ENCODE assay signal across 17 cellular contexts in genomic region chr12:119642986-119643385, GRCh38. TPM values are rescaled to one million over a fixed set of nuclear protein-coding genes. Genes with fewer than 3 reads are reported as not detected.
DNase-seq lines count a peak whose midpoint lies in the region; ATAC-seq and TF ChIP-seq lines count a peak whose summit lies in the region.
"Had no signal": no experiment of that assay in that cellular context is flagged by ENCODE, and none has a peak within 500 bp of the region (broad histone marks: within the 10 kb centered on the region; RNA-seq: fewer than 3 reads in every experiment).

No MANE protein-coding gene starts in this region.

- CTCF ChIA-PET in AG04450 (lab: Charles Lee) (interaction anchor here (0.6 to 1.3 kb wide), 2 partner anchors 9 to 35 kb away, joined by 4 read pairs; no protein-coding TSS in a partner anchor), Panc1 (lab: Charles Lee) (interaction anchor here (0.6 kb wide), 1 partner anchor 697 kb away, joined by 4 read pairs; no protein-coding TSS in a partner anchor)

- H3K4me3 ChIP-seq in AG04450 (ENCODE audit: low read depth, low read length), result no peak overlapping the region
- no peak overlapping the region for H3K4me3 ChIP-seq in Panc1 (ENCODE audit: low read depth in 2 of 2, low read length in 2 of 2)
- H3K4me3 ChIP-seq: BLaER1 treated with 17β-estradiol and CSF1 and Interleukin-3, amounts not matched to agents 10 nM and 100 nM; HAP-1; left ventricle myocardium inferior; Peyer's patch had no signal

- no peaks in the 10 kb centered on the region for H3K9me3 ChIP-seq in AG04450 (ENCODE audit: control insufficient read depth, insufficient read depth, low read length)
- H3K9me3 ChIP-seq in Panc1 (ENCODE audit: control insufficient read depth, insufficient read depth, low read depth, low read length), result no peaks in the 10 kb centered on the region
- H3K9me3 ChIP-seq: HAP-1, Peyer's patch had no signal

- no TSS peak for BruUV-seq in Panc1 (replicated peaks; lab: Mats Ljungman, UMichigan)

- no peaks in the 10 kb centered on the region for H3K36me3 ChIP-seq in Panc1 (ENCODE audit: control insufficient read depth, insufficient read depth, low read length)
- H3K36me3 ChIP-seq: BLaER1 treated with 17β-estradiol and CSF1 and Interleukin-3, amounts not matched to agents 10 nM and 100 nM; HAP-1; left ventricle myocardium inferior; Peyer's patch had no signal

- intact Hi-C loops in Panc1 (cut with micrococcal nuclease; ENCODE audit: unreplicated experiment), result no loop called here

- in situ Hi-C loops in Panc1 (cut with HindIII; ENCODE audit: low pct_unique_long_range_greater_than_20kb, low sequenced_read_pairs), result no loop called here

- H3K27ac ChIP-seq in AG04450 (ENCODE audit: low read depth, low read length) (no peak overlapping the region), Panc1 (ENCODE audit: low read length) (no peak overlapping the region)
- H3K27ac ChIP-seq: BLaER1 treated with 17β-estradiol and CSF1 and Interleukin-3, amounts not matched to agents 10 nM and 100 nM; left ventricle myocardium inferior; Peyer's patch had no signal

- no peaks in the 10 kb centered on the region for H3K27me3 ChIP-seq in AG04450 (ENCODE audit: control insufficient read depth, insufficient read depth, low read length)
- peaks cover 3% of the 10 kb centered on the region; the same call in 1 of the 2 replicates for H3K27me3 ChIP-seq in Panc1 (ENCODE audit: control insufficient read depth, insufficient read depth, low read length)
- H3K27me3 ChIP-seq: BLaER1 treated with 17β-estradiol and CSF1 and Interleukin-3, amounts not matched to agents 10 nM and 100 nM; Peyer's patch had no signal

- no peaks in the 10 kb centered on the region for H3K4me1 ChIP-seq in Panc1 (ENCODE audit: control insufficient read depth, insufficient read depth, low read length)
- H3K4me1 ChIP-seq: BLaER1 treated with 17β-estradiol and CSF1 and Interleukin-3, amounts not matched to agents 10 nM and 100 nM; HAP-1; left ventricle myocardium inferior; Peyer's patch had no signal

- POLR2A ChIA-PET in AG04450 (lab: Yijun Ruan, JAX), result no interaction called here
- POLR2A ChIA-PET in Panc1 (lab: Charles Lee), result interaction anchor here (0.6 kb wide), 1 partner anchor 1372 kb away, joined by 11 read pairs; no protein-coding TSS in a partner anchor

- no peak for DNase-seq in AG04450 (ENCODE audit: low read depth, low spot score)
- DNase-seq in Panc1 (ENCODE audit: low read depth, low spot score), result no peak
- peak; percentile 46 for DNase-seq in iPS-NIHi11 (ENCODE audit: low spot score)
- DNase-seq in GOT3 (lab: John Stamatoyannopoulos, UW), result no peak
- DNase-seq in glomerular visceral epithelial cell (ENCODE audit: extremely low spot score), result no peak
- no peak for DNase-seq in HPDE6-E6E7 (ENCODE audit: extremely low spot score)
- DNase-seq: activated CD8-positive, alpha-beta memory T cell treated with anti-CD3 and anti-CD28 coated beads, Interleukin-2, amount 10 ng/mL, durations not matched to agents 7 days and 5 days; activated naive CD8-positive, alpha-beta T cell treated with anti-CD3 and anti-CD28 coated beads, Interleukin-2, amount 10 ng/mL, durations not matched to agents 7 days and 5 days; GF-D8; head of caudate nucleus; KBM-7; left ventricle myocardium inferior; Peyer's patch had no signal

- TF ChIP-seq CTCF in AG04450 (IDR thresholded peaks at IDR 0.05; ENCODE audit: low read depth, low read length) (0 out of 2 replicates have a peak, but pooled peaks have one; percentile 14), GM12872 (IDR thresholded peaks at IDR 0.05; ENCODE audit: insufficient read depth, low read depth, low read length) (peak; percentile 43; the same call in 2 of the 3 replicates), Panc1 (IDR thresholded peaks at IDR 0.05) (peak; percentile 60)

- ATAC-seq in Panc1 (no peak), HG03135 (IDR thresholded peaks at IDR 0.05; ENCODE audit: unreplicated experiment) (no peak)
- ATAC-seq: activated CD8-positive, alpha-beta memory T cell treated with anti-CD3 and anti-CD28 coated beads, Interleukin-2, amount 10 ng/mL, durations not matched to agents 7 days and 5 days had no signal

RNA-seq across cellular contexts. Expression of gene PRKAB1, which starts 24.9 kb away (rescaled TPM):
- polyA plus RNA-seq in AG04450 (2011; rRNA removed), result 33.8 and 34.3 TPM in 2 replicates
- 25.1 and 28.0 TPM in 2 replicates for polyA minus RNA-seq in AG04450 (2011; rRNA and poly(A)+ RNA removed)
- total RNA-seq in Panc1 (2021; ENCODE audit: unreplicated experiment), result 36.3 TPM
- 40.5 TPM for polyA plus RNA-seq in Panc1 (2012; ENCODE audit: insufficient read length)

RNA-seq across cellular contexts. Expression of gene TMEM233, which starts 49.4 kb away (rescaled TPM):
- not detected in 2 replicates for polyA plus RNA-seq in AG04450 (2011; rRNA removed)
- not detected in 2 replicates for polyA minus RNA-seq in AG04450 (2011; rRNA and poly(A)+ RNA removed)
- total RNA-seq in Panc1 (2021; ENCODE audit: unreplicated experiment), result not detected
- polyA plus RNA-seq in Panc1 (2012; ENCODE audit: insufficient read length), result not detected
- total RNA-seq: activated CD8-positive, alpha-beta memory T cell treated with anti-CD3 and anti-CD28 coated beads, Interleukin-2, amount 10 ng/mL, durations not matched to agents 7 days and 5 days; activated naive CD8-positive, alpha-beta T cell treated with anti-CD3 and anti-CD28 coated beads, Interleukin-2, amount 10 ng/mL, durations not matched to agents 7 days and 5 days had no signal
